ENCODE assay signal across 28 cellular contexts in the genomic region with DNA sequence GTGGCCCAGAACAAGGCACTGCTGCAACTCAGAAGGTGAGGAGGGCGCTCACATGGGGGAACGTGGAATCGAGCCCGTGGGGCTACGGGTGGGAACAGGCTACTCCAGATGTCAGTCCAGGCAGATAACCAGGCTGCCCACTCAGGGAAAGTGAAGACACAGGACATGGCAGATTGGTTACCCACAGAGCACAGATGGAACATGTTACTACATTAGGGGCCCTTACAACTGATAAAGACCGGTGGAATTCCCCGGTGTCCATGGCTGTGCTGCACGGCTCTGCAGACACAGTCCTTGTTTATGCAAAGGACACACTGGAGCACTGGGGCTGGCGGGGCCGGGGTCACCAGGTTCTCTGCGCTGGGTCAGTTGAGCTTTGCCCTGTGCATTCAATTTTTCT. TPM values are rescaled to one million over a fixed set of nuclear protein-coding genes. Genes with fewer than 3 reads are reported as not detected.
DNase-seq lines count a peak whose midpoint lies in the region; ATAC-seq and TF ChIP-seq lines count a peak whose summit lies in the region.
"Had no signal": no experiment of that assay in that cellular context is flagged by ENCODE, and none has a peak within 500 bp of the region (broad histone marks: within the 10 kb centered on the region; RNA-seq: fewer than 3 reads in every experiment).

No MANE protein-coding gene starts in this region.

- TF ChIP-seq POLR2A in heart left ventricle (IDR thresholded peaks at IDR 0.05), result no peak

- H3K4me3 ChIP-seq in heart left ventricle (no peak overlapping the region), endodermal cell (ENCODE audit: low read length) (no peak overlapping the region), mesendoderm (ENCODE audit: low read length) (no peak overlapping the region)
- H3K4me3 ChIP-seq: dorsolateral prefrontal cortex, gastroesophageal sphincter, suprapubic skin had no signal

- H3K27me3 ChIP-seq in heart left ventricle, result no peaks in the 10 kb centered on the region
- H3K27me3 ChIP-seq in endodermal cell (ENCODE audit: control insufficient read depth, insufficient read depth, low read length, poor library complexity, severe bottlenecking), result no peaks in the 10 kb centered on the region
- no peaks in the 10 kb centered on the region for H3K27me3 ChIP-seq in mesendoderm (ENCODE audit: insufficient read depth, low read length, poor library complexity)
- H3K27me3 ChIP-seq: brain microvascular endothelial cell, dorsolateral prefrontal cortex, gastroesophageal sphincter, suprapubic skin had no signal

- H2BK15ac ChIP-seq in mesendoderm (replicated peaks; ENCODE audit: low read depth), result no peak overlapping the region

- H3K4me1 Mint-ChIP-seq in endodermal cell, result peaks cover 11% of the 10 kb centered on the region
- H3K4me1 Mint-ChIP-seq in type B pancreatic cell (ENCODE audit: unreplicated experiment), result peaks cover 44% of the 10 kb centered on the region
- H3K4me1 Mint-ChIP-seq: activated T-helper 17 cell treated with anti-CD3 and anti-CD28 coated beads, Interleukin-2, amount 50 U/mL, for 72 hours; CD4-positive, alpha-beta memory T cell had no signal

- H3K18ac ChIP-seq in mesendoderm (ENCODE audit: low read length), result no peak overlapping the region

- H3K79me2 ChIP-seq in mesendoderm (ENCODE audit: control insufficient read depth, insufficient read depth, low read length), result no peaks in the 10 kb centered on the region

- DNase-seq in heart left ventricle (no peak), left cardiac atrium (no peak), endodermal cell (peak; percentile 43), mesendoderm (no peak), type B pancreatic cell (ENCODE audit: extremely low spot score, unreplicated experiment) (no peak), DMS53 treated with DMSO at 0.1 percent for 48 hours (lab: John Stamatoyannopoulos, UW; ENCODE audit: unreplicated experiment) (no peak)
- DNase-seq in activated CD8-positive, alpha-beta memory T cell treated with anti-CD3 and anti-CD28 coated beads, Interleukin-2, amount 50 U/mL, for 48 hours, result no peak
- no peak for DNase-seq in NK-92 treated with Interleukin-12 subunit alpha and Interleukin-12 subunit beta, amount 100 ng/mL, for 24 hours (lab: John Stamatoyannopoulos, UW)
- DNase-seq: activated CD4-positive, alpha-beta memory T cell treated with anti-CD3 and anti-CD28 coated beads, Interleukin-2, amount 10 ng/mL, durations not matched to agents 7 days and 5 days; activated naive CD4-positive, alpha-beta T cell treated with anti-CD3 and anti-CD28 coated beads, Interleukin-2, amount 50 U/mL, for 16 hours; amniotic stem cell; brain microvascular endothelial cell; CD4-positive, alpha-beta memory T cell; HCEC 1CT; IMR-90; NCI-H1436 treated with DMSO at 0.1 percent for 48 hours; NCI-H226; NCI-H69; SHP77; stimulated activated naive CD4-positive, alpha-beta T cell had no signal

- H3K4me3 Mint-ChIP-seq in endodermal cell, result no peak overlapping the region
- H3K4me3 Mint-ChIP-seq in type B pancreatic cell, result peak overlapping the region; percentile 2
- H3K4me3 Mint-ChIP-seq: activated CD4-positive, alpha-beta memory T cell treated with anti-CD3 and anti-CD28 coated beads, Interleukin-2, amount 10 ng/mL, durations not matched to agents 7 days and 5 days; activated T-helper 17 cell treated with anti-CD3 and anti-CD28 coated beads, Interleukin-2, amount 50 U/mL, for 72 hours; CD4-positive, alpha-beta memory T cell; mesothelial cell of epicardium; T-helper 2 cell treated with Interferon-gamma antibody and Interleukin-4, amounts not matched to agents 5 μg/mL and 100 μg/mL, for 36 hours had no signal

- H3K9ac ChIP-seq in endodermal cell (ENCODE audit: extremely low read depth, low read length, poor library complexity, severe bottlenecking), result no peak overlapping the region
- H3K9ac ChIP-seq in mesendoderm (ENCODE audit: low read length), result no peak overlapping the region

- no peak overlapping the region for H3K4ac ChIP-seq in mesendoderm (ENCODE audit: low read depth, low read length)

- H3K4me2 ChIP-seq in mesendoderm (ENCODE audit: low read length), result no peak overlapping the region

- H3K36me3 Mint-ChIP-seq in endodermal cell (ENCODE audit: low read depth), result no peaks in the 10 kb centered on the region
- H3K36me3 Mint-ChIP-seq in type B pancreatic cell, result no peaks in the 10 kb centered on the region
- H3K36me3 Mint-ChIP-seq: CD4-positive, alpha-beta memory T cell; mesothelial cell of epicardium had no signal

- WGBS in heart left ventricle, 4 donors, result 76 to 82% (median 79%) methylated on average over 11 of the region's 11 CpGs
- WGBS in endodermal cell (ENCODE audit: insufficient coverage in 1 of 2, insufficient read length in 1 of 2), 2 experiments, result 91 to 92% methylated on average over 10 to 11 of the region's 11 CpGs
- no CpG with 5 or more reads among the region's 11 CpGs for WGBS in mesendoderm (ENCODE audit: extremely low coverage, insufficient coverage, low lambda C conversion rate)

- TF ChIP-seq CTCF in heart left ventricle (IDR thresholded peaks at IDR 0.05), result no peak
- TF ChIP-seq CTCF in endodermal cell (conservative IDR thresholded peaks at IDR 0.05), result no peak
- TF ChIP-seq CTCF in type B pancreatic cell (conservative IDR thresholded peaks at IDR 0.05), result no peak

- H4K5ac ChIP-seq in mesendoderm (ENCODE audit: low read length), result no peak overlapping the region

- intact Hi-C loops in heart left ventricle (cut with DNase I), result loop anchor here in 1 of 10 donors (10.0 kb wide), 1 partner anchor 182 kb away; no protein-coding TSS in a partner anchor
- intact Hi-C loops in left cardiac atrium (cut with DNase I), result no loop called here

- no peak overlapping the region for H2AK5ac ChIP-seq in mesendoderm (ENCODE audit: low read length)

- H3K4me1 ChIP-seq in heart left ventricle, result peaks cover 2 to 55% (median 33%) of the 10 kb centered on the region in 12 donors
- H3K4me1 ChIP-seq in endodermal cell (ENCODE audit: control insufficient read depth, insufficient read depth, low read length), result peaks cover 2% of the 10 kb centered on the region
- H3K4me1 ChIP-seq in mesendoderm (ENCODE audit: control insufficient read depth, low read depth, low read length), result peaks cover 3% of the 10 kb centered on the region

- no peak for ATAC-seq in heart left ventricle
- no peak for ATAC-seq in left cardiac atrium
- ATAC-seq: activated T-helper 17 cell treated with anti-CD3 and anti-CD28 coated beads, Interleukin-2, amount 50 U/mL, for 72 hours; Panc1 had no signal

- H2BK120ac ChIP-seq in mesendoderm (ENCODE audit: low read depth, low read length), result no peak overlapping the region

- H3K27ac ChIP-seq in heart left ventricle (peak overlapping the region in 7 of 12 donors; percentile 0 to 84 (median 46)), endodermal cell (ENCODE audit: low read depth, low read length) (no peak overlapping the region), mesendoderm (ENCODE audit: low read depth, low read length) (no peak overlapping the region)
- H3K27ac ChIP-seq: brain microvascular endothelial cell, suprapubic skin had no signal

- H3K23ac ChIP-seq in mesendoderm (ENCODE audit: low read length), result no peak overlapping the region

- no peaks in the 10 kb centered on the region for H3K9me3 ChIP-seq in heart left ventricle
- no peaks in the 10 kb centered on the region for H3K9me3 ChIP-seq in endodermal cell (ENCODE audit: control insufficient read depth, low read length)
- H3K9me3 ChIP-seq: gastroesophageal sphincter, suprapubic skin had no signal

- H3K36me3 ChIP-seq in heart left ventricle (no peaks in the 10 kb centered on the region), endodermal cell (ENCODE audit: control insufficient read depth, insufficient read depth, low read length) (no peaks in the 10 kb centered on the region), mesendoderm (ENCODE audit: control insufficient read depth, insufficient read depth, low read length) (no peaks in the 10 kb centered on the region)
- H3K36me3 ChIP-seq: brain microvascular endothelial cell, gastroesophageal sphincter, suprapubic skin had no signal

- H4K8ac ChIP-seq in mesendoderm (ENCODE audit: low read depth, low read length), result no peak overlapping the region

- H3K56ac ChIP-seq in mesendoderm (ENCODE audit: low read length), result peak overlapping the region; percentile 60

- H3K27me3 Mint-ChIP-seq in endodermal cell (ENCODE audit: insufficient read depth), result no peaks in the 10 kb centered on the region
- H3K27me3 Mint-ChIP-seq in type B pancreatic cell, result peaks cover 3% of the 10 kb centered on the region

- H3K27ac Mint-ChIP-seq in endodermal cell, result no peak overlapping the region
- no peak overlapping the region for H3K27ac Mint-ChIP-seq in type B pancreatic cell
- H3K27ac Mint-ChIP-seq: activated CD4-positive, alpha-beta memory T cell treated with anti-CD3 and anti-CD28 coated beads, Interleukin-2, amount 10 ng/mL, durations not matched to agents 7 days and 5 days; activated T-helper 17 cell treated with anti-CD3 and anti-CD28 coated beads, Interleukin-2, amount 50 U/mL, for 72 hours; CD4-positive, alpha-beta memory T cell; mesothelial cell of epicardium; progenitor cell of endocrine pancreas; T-helper 2 cell treated with Interferon-gamma antibody and Interleukin-4, amounts not matched to agents 5 μg/mL and 100 μg/mL, for 36 hours had no signal

- H3K9me3 Mint-ChIP-seq in endodermal cell (no peaks in the 10 kb centered on the region), type B pancreatic cell (no peaks in the 10 kb centered on the region)
- H3K9me3 Mint-ChIP-seq: activated CD4-positive, alpha-beta memory T cell treated with anti-CD3 and anti-CD28 coated beads, Interleukin-2, amount 10 ng/mL, durations not matched to agents 7 days and 5 days; activated T-helper 17 cell treated with anti-CD3 and anti-CD28 coated beads, Interleukin-2, amount 50 U/mL, for 72 hours; mesothelial cell of epicardium; T-helper 2 cell treated with Interferon-gamma antibody and Interleukin-4, amounts not matched to agents 5 μg/mL and 100 μg/mL, for 36 hours had no signal

- H3K79me1 ChIP-seq in mesendoderm (ENCODE audit: low read length), result no peaks in the 10 kb centered on the region

- H2BK5ac ChIP-seq in mesendoderm (ENCODE audit: low read length), result no peak overlapping the region

RNA-seq across cellular contexts. Expression of gene PCSK6, which starts 36.9 kb away (rescaled TPM):
- 10 to 100 TPM in 8 of 9 donors, 1 to 10 TPM in 1; 7.3 to 41.7 (median 23.5) TPM for total RNA-seq in heart left ventricle
- polyA plus RNA-seq in heart left ventricle, result 1 to 10 TPM; 7.4 TPM
- 10 to 100 TPM; 14.5 to 20.2 TPM for total RNA-seq in left cardiac atrium
- 1 to 10 TPM; 6.6 to 9.8 TPM for total RNA-seq in endodermal cell
- 4.2 TPM for polyA plus RNA-seq in endodermal cell (2013, experiment 1 of 2)
- 4.7 TPM for polyA plus RNA-seq in endodermal cell (2013, experiment 2 of 2)
- 1.8 TPM for polyA plus RNA-seq in mesendoderm (2013, experiment 1 of 2)
- polyA plus RNA-seq in mesendoderm (2013, experiment 2 of 2), result 2.3 TPM
- total RNA-seq in type B pancreatic cell (ENCODE audit: low replicate concordance), result 5.4 and 6.5 TPM in 2 replicates
- total RNA-seq: IMR-90 had no signal
- polyA plus RNA-seq: IMR-90 had no signal

Comparison
In these comparisons a context has a peak if more than half of its experiments do, and no peak if none do; other contexts are left out.
1. H3K27ac ChIP-seq: peak in heart left ventricle (7 of 12); none in endodermal cell (single experiment) and mesendoderm (single experiment).